34 cellular contexts compared by ENCODE assay signal in the genomic region with DNA sequence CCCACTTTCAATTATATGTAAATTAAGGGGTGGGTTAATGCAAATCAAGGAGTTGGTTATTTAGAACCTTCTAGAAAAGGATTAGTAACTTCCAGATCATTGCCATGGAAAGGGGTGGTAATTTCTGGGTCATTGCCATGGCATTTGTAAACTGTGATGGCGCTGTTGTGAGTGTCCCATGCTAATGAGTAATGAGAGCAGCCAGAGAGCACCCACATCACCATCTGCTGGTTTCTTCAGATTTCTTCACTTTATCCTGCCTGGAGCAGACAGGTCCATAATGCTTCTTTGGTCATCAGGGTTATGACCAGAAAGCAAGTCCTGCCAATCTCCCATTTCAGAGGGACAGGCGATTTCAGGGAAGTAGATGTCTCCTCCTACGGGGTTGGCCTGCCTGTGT.
DNase-seq lines count a peak whose midpoint lies in the region; ATAC-seq, FAIRE-seq and TF ChIP-seq lines count a peak whose summit lies in the region.
"Had no signal": no experiment of that assay in that cellular context is flagged by ENCODE, and none has a peak within 500 bp of the region (broad histone marks: within the 10 kb centered on the region; RNA-seq: fewer than 3 reads in every experiment).

No MANE protein-coding gene starts in this region.

- peaks cover 4% of the 10 kb centered on the region for H3K36me3 Mint-ChIP-seq in endothelial cell (ENCODE audit: low read depth, unreplicated experiment)
- H3K36me3 Mint-ChIP-seq: activated CD4-positive, alpha-beta memory T cell treated with anti-CD3 and anti-CD28 coated beads for 36 hours; immature natural killer cell; type B pancreatic cell had no signal

- H3K36me3 ChIP-seq in HCT116 (ENCODE audit: control insufficient read depth in 1 of 2, insufficient read depth in 2 of 2, low read length in 2 of 2) (no peaks in the 10 kb centered on the region), RWPE2 (ENCODE audit: low read depth) (no peaks in the 10 kb centered on the region), uterus (no peaks in the 10 kb centered on the region), pancreas (no peaks in the 10 kb centered on the region)

- H3K27ac Mint-ChIP-seq in endothelial cell (ENCODE audit: unreplicated experiment) = peak overlapping the region; percentile 36
- H3K27ac Mint-ChIP-seq: activated CD4-positive, alpha-beta memory T cell treated with anti-CD3 and anti-CD28 coated beads for 36 hours; activated T-helper 1 cell treated with anti-CD3 and anti-CD28 coated beads, Interleukin-12 subunit alpha, Interleukin-12 subunit beta, Interleukin-2, Interleukin-4 antibody, amounts not matched to agents 30 ng/mL and 10 ng/mL and 1 ng/mL, durations not matched to agents 14 hours and 24 hours and 36 hours; immature natural killer cell; nephron; T-helper 1 cell treated with Interleukin-12 subunit alpha and Interleukin-12 subunit beta and Interleukin-4 antibody, amounts not matched to agents 30 μg/mL and 1 μg/mL, for 36 hours; type B pancreatic cell had no signal

- ATAC-seq in HCT116 = no peak; the same call in 1 of the 2 replicates
- no peak for ATAC-seq in RWPE2 (ENCODE audit: low read depth)
- no peak for ATAC-seq in pancreas
- ATAC-seq in HG02852 (IDR thresholded peaks at IDR 0.05; ENCODE audit: unreplicated experiment) = no peak
- ATAC-seq: left colon, SK-N-SH treated with all-trans-retinoic acid at 6 μM for 48 hours had no signal

- H3K9me2 ChIP-seq in HCT116 (ENCODE audit: insufficient read depth) = no peaks in the 10 kb centered on the region

- peak; percentile 23 for TF ChIP-seq RAD21 in HCT116 (IDR thresholded peaks at IDR 0.05; ENCODE audit: low read depth)

- TF ChIP-seq CTCF in HCT116 (IDR thresholded peaks at IDR 0.05 in 2 of 3, conservative IDR thresholded peaks at IDR 0.05 in 1 of 3; ENCODE audit: borderline replicate concordance in 1 of 3, insufficient read depth in 1 of 3, low read depth in 2 of 3, low read length in 2 of 3) (peak; percentile 19 to 38 (median 23); a peak in 4 of 6 replicates), RWPE2 (IDR thresholded peaks at IDR 0.05; ENCODE audit: poor library complexity, severe bottlenecking) (peak; percentile 16), endothelial cell (IDR thresholded peaks at IDR 0.05; ENCODE audit: unreplicated experiment) (no peak), uterus (IDR thresholded peaks at IDR 0.05) (no peak), pancreas (IDR thresholded peaks at IDR 0.05) (no peak)

- in situ Hi-C loops in ACHN (cut with HindIII; ENCODE audit: low pct_ligation_motif_present, low pct_unique_long_range_greater_than_20kb, low sequenced_read_pairs) = no loop called here

- no peaks in the 10 kb centered on the region for H3K9me3 ChIP-seq in HCT116 (ENCODE audit: control insufficient read depth in 1 of 2, insufficient read depth in 1 of 2, low read depth in 1 of 2, low read length in 2 of 2)
- H3K9me3 ChIP-seq in RWPE2 (ENCODE audit: severe bottlenecking) = no peaks in the 10 kb centered on the region
- H3K9me3 ChIP-seq in uterus = no peaks in the 10 kb centered on the region
- no peaks in the 10 kb centered on the region for H3K9me3 ChIP-seq in pancreas

- peak; percentile 5 for DNase-seq in ACHN
- DNase-seq in HCT116 (ENCODE audit: low read depth, low spot score) = no peak
- no peak for DNase-seq in RWPE2 (ENCODE audit: low spot score)
- DNase-seq in endothelial cell (ENCODE audit: low spot score) = no peak
- no peak for DNase-seq in activated CD8-positive, alpha-beta memory T cell treated with anti-CD3 and anti-CD28 coated beads for 24 hours
- no peak for DNase-seq in uterus
- no peak for DNase-seq in pancreas
- DNase-seq: activated CD4-positive, alpha-beta memory T cell treated with anti-CD3 and anti-CD28 coated beads for 36 hours; activated CD4-positive, alpha-beta T cell treated with anti-CD3 and anti-CD28 coated beads for 1 hour; activated CD8-positive, alpha-beta memory T cell treated with anti-CD3 and anti-CD28 coated beads, Interleukin-2, amount 50 U/mL, for 4 hours; activated naive CD4-positive, alpha-beta T cell treated with Interleukin-2 at 50 U/mL for 16 hours; Calu3; dermis blood vessel endothelial cell; hypothalamus; immature natural killer cell; left colon; NCI-H1436; NCI-H226; NCI-H774; retina; stimulated activated naive CD4-positive, alpha-beta T cell had no signal

- no TSS peak for BruUV-seq in HCT116 (replicated peaks; lab: Mats Ljungman, UMichigan)

- H3K27me3 Mint-ChIP-seq in endothelial cell (ENCODE audit: unreplicated experiment) = peaks cover 5% of the 10 kb centered on the region
- H3K27me3 Mint-ChIP-seq: type B pancreatic cell had no signal

- WGBS in pancreas, 2 donors = 51 to 57% methylated on average over 3 of the region's 3 CpGs

- H3K27ac ChIP-seq in HCT116 (ENCODE audit: low read depth, low read length) = no peak overlapping the region
- no peak overlapping the region for H3K27ac ChIP-seq in RWPE2 (ENCODE audit: poor library complexity, severe bottlenecking)
- no peak overlapping the region for H3K27ac ChIP-seq in uterus
- H3K27ac ChIP-seq in pancreas = no peak overlapping the region
- H3K27ac ChIP-seq: HL-60, skin epidermis had no signal

- no peaks in the 10 kb centered on the region for H3K4me1 Mint-ChIP-seq in endothelial cell (ENCODE audit: unreplicated experiment)
- H3K4me1 Mint-ChIP-seq: immature natural killer cell, nephron had no signal

- H4K20me1 ChIP-seq in HCT116 (ENCODE audit: insufficient read depth) = no peaks in the 10 kb centered on the region

- H3K4me1 ChIP-seq in HCT116 (ENCODE audit: control insufficient read depth in 1 of 2, insufficient read depth in 2 of 2, low read length in 2 of 2) (no peaks in the 10 kb centered on the region), RWPE2 (ENCODE audit: insufficient read depth, poor library complexity, severe bottlenecking) (no peaks in the 10 kb centered on the region), uterus (no peaks in the 10 kb centered on the region), pancreas (no peaks in the 10 kb centered on the region)

- POLR2A ChIA-PET in HCT116 (lab: Charles Lee) = no interaction called here

- CTCF ChIA-PET in HCT116 (lab: Charles Lee) = no interaction called here

- intact Hi-C loops in HCT116 (cut with micrococcal nuclease) = no loop called here
- intact Hi-C loops in uterus (cut with DNase I; ENCODE audit: low total_unique reads) = no loop called here
- intact Hi-C loops in pancreas (cut with DNase I) = no loop called here

- no peak overlapping the region for H3K4me2 ChIP-seq in HCT116 (ENCODE audit: low read length)

- peaks cover 5% of the 10 kb centered on the region; the same call in 1 of the 2 replicates for H3K27me3 ChIP-seq in HCT116 (ENCODE audit: insufficient read depth, low read length)
- H3K27me3 ChIP-seq in RWPE2 (ENCODE audit: insufficient read depth, poor library complexity, severe bottlenecking) = no peaks in the 10 kb centered on the region
- no peaks in the 10 kb centered on the region for H3K27me3 ChIP-seq in uterus
- H3K27me3 ChIP-seq in pancreas = no peaks in the 10 kb centered on the region

- no peak overlapping the region for H3K4me3 Mint-ChIP-seq in endothelial cell (ENCODE audit: unreplicated experiment)
- H3K4me3 Mint-ChIP-seq: activated CD4-positive, alpha-beta memory T cell treated with anti-CD3 and anti-CD28 coated beads for 36 hours; activated T-helper 1 cell treated with anti-CD3 and anti-CD28 coated beads, Interleukin-12 subunit alpha, Interleukin-12 subunit beta, Interleukin-2, Interleukin-4 antibody, amounts not matched to agents 30 ng/mL and 10 ng/mL and 1 ng/mL, durations not matched to agents 14 hours and 24 hours and 36 hours; immature natural killer cell; nephron; T-helper 1 cell treated with Interleukin-12 subunit alpha and Interleukin-12 subunit beta and Interleukin-4 antibody, amounts not matched to agents 30 μg/mL and 1 μg/mL, for 36 hours; type B pancreatic cell had no signal

- FAIRE-seq in pancreas (lab: Jason Lieb, UNC) = no peak
- FAIRE-seq: A204.1, GM18507, GM19239, H54, TTC549 had no signal

- RAD21 ChIA-PET in HCT116 (lab: Charles Lee; ENCODE audit: low non-redundant PET in 1 of 2, low total read pairs in 2 of 2, uncharacterized antibody in 2 of 2, unreplicated experiment in 2 of 2) = no interaction called here

- no peak for TF ChIP-seq POLR2A in HCT116 (IDR thresholded peaks at IDR 0.05; ENCODE audit: borderline replicate concordance, extremely low read depth, insufficient read depth, insufficient read length)
- no peak for TF ChIP-seq POLR2A in uterus (IDR thresholded peaks at IDR 0.05)

- H3K9ac ChIP-seq in HCT116 (ENCODE audit: low read length) = no peak overlapping the region

- H2AFZ ChIP-seq in HCT116 (ENCODE audit: low read depth, low read length, poor library complexity, severe bottlenecking) = no peak overlapping the region

- H3K4me3 ChIP-seq in HCT116 (replicated peaks in 1 of 2; ENCODE audit: low read depth in 1 of 2, low read length in 2 of 2) (no peak overlapping the region), RWPE2 (ENCODE audit: severe bottlenecking) (no peak overlapping the region), uterus (no peak overlapping the region), pancreas (no peak overlapping the region)
- H3K4me3 ChIP-seq: skin epidermis had no signal

- H3K79me2 ChIP-seq in HCT116 (ENCODE audit: insufficient read depth, low read length) = no peaks in the 10 kb centered on the region

- no peaks in the 10 kb centered on the region for H3K9me3 Mint-ChIP-seq in endothelial cell (ENCODE audit: unreplicated experiment)
- H3K9me3 Mint-ChIP-seq: activated CD4-positive, alpha-beta memory T cell treated with anti-CD3 and anti-CD28 coated beads for 36 hours; activated T-helper 1 cell treated with anti-CD3 and anti-CD28 coated beads, Interleukin-12 subunit alpha, Interleukin-12 subunit beta, Interleukin-2, Interleukin-4 antibody, amounts not matched to agents 30 ng/mL and 10 ng/mL and 1 ng/mL, durations not matched to agents 14 hours and 24 hours and 36 hours; nephron; T-helper 1 cell treated with Interleukin-12 subunit alpha and Interleukin-12 subunit beta and Interleukin-4 antibody, amounts not matched to agents 30 μg/mL and 1 μg/mL, for 36 hours; type B pancreatic cell had no signal

TF ChIP-seq in HCT116, 20 proteins besides CTCF, POLR2A, EP300 and RAD21 (continues in another document):
- TF ChIP-seq JUND (IDR thresholded peaks at IDR 0.05) (no peak), EGR1 (IDR thresholded peaks at IDR 0.05; ENCODE audit: low read depth) (no peak)
- TF ChIP-seq, protein P1, sequence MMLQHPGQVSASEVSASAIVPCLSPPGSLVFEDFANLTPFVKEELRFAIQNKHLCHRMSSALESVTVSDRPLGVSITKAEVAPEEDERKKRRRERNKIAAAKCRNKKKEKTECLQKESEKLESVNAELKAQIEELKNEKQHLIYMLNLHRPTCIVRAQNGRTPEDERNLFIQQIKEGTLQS (IDR thresholded peaks at IDR 0.05) = no peak

Comparison
In these comparisons a context has a peak if more than half of its experiments do, and no peak if none do; other contexts are left out.
1. CTCF ChIP-seq: peak in HCT116 (3 of 3) and RWPE2 (single experiment); none in endothelial cell (single experiment), uterus (0 of 4) and pancreas (0 of 4).